ENCODE assay signal across 6 cellular contexts in genomic region chrX:48956728-48957414, GRCh38. TPM values are rescaled to one million over a fixed set of nuclear protein-coding genes. Genes with fewer than 3 reads are reported as not detected.
DNase-seq lines count a peak whose midpoint lies in the region; ATAC-seq, FAIRE-seq and TF ChIP-seq lines count a peak whose summit lies in the region.

No MANE protein-coding gene starts in this region.

- no peaks in the 10 kb centered on the region for H3K4me1 ChIP-seq in mesodermal cell (ENCODE audit: control insufficient read depth, insufficient read depth, low read length, poor library complexity, severe bottlenecking)

- peak overlapping the region; percentile 79 to 97 (median 88) for H3K4me3 Mint-ChIP-seq in IgD-negative memory B cell
- peak overlapping the region; percentile 84 for H3K4me3 Mint-ChIP-seq in activated naive CD8-positive, alpha-beta T cell treated with anti-CD3 and anti-CD28 coated beads, Interleukin-2, amount 10 ng/mL, durations not matched to agents 7 days and 5 days

- H3K27me3 Mint-ChIP-seq in IgD-negative memory B cell, result peaks cover 6% of the 10 kb centered on the region
- no peaks in the 10 kb centered on the region for H3K27me3 Mint-ChIP-seq in activated naive CD8-positive, alpha-beta T cell treated with anti-CD3 and anti-CD28 coated beads, Interleukin-2, amount 10 ng/mL, durations not matched to agents 7 days and 5 days

- POLR2A ChIA-PET in activated naive CD8-positive, alpha-beta T cell treated with anti-CD3 and anti-CD28 coated beads, Interleukin-2, amount 10 ng/mL, durations not matched to agents 7 days and 5 days (lab: Charles Lee), result interaction anchor here (0.6 to 1.6 kb wide), 3 partner anchors 20 to 155 kb away, joined by 6 read pairs; partner anchors contain the start of gene HDAC6

- no peak for FAIRE-seq in D721Med (lab: Jason Lieb, UNC)

- peak overlapping the region; percentile 52 for H3K4me3 ChIP-seq in mesodermal cell (ENCODE audit: extremely low read depth, insufficient read depth, low read length, poor library complexity, severe bottlenecking)

- H3K36me3 Mint-ChIP-seq in IgD-negative memory B cell, result no peaks in the 10 kb centered on the region
- no peaks in the 10 kb centered on the region for H3K36me3 Mint-ChIP-seq in activated naive CD8-positive, alpha-beta T cell treated with anti-CD3 and anti-CD28 coated beads, Interleukin-2, amount 10 ng/mL, durations not matched to agents 7 days and 5 days

- H3K4me1 Mint-ChIP-seq in IgD-negative memory B cell, result peaks cover 17 to 46% (median 30%) of the 10 kb centered on the region in 3 donors
- H3K4me1 Mint-ChIP-seq in activated naive CD8-positive, alpha-beta T cell treated with anti-CD3 and anti-CD28 coated beads, Interleukin-2, amount 10 ng/mL, durations not matched to agents 7 days and 5 days, result peaks cover 14% of the 10 kb centered on the region

- H3K9me3 Mint-ChIP-seq in IgD-negative memory B cell, result no peaks in the 10 kb centered on the region
- no peaks in the 10 kb centered on the region for H3K9me3 Mint-ChIP-seq in activated naive CD8-positive, alpha-beta T cell treated with anti-CD3 and anti-CD28 coated beads, Interleukin-2, amount 10 ng/mL, durations not matched to agents 7 days and 5 days

- peaks cover 26% of the 10 kb centered on the region for H3K36me3 ChIP-seq in mesodermal cell (ENCODE audit: control insufficient read depth, insufficient read depth, low read length)

- no peak for ATAC-seq in activated naive CD8-positive, alpha-beta T cell treated with anti-CD3 and anti-CD28 coated beads, Interleukin-2, amount 10 ng/mL, durations not matched to agents 7 days and 5 days (ENCODE audit: low read depth)
- ATAC-seq in HG03565 (IDR thresholded peaks at IDR 0.05; ENCODE audit: unreplicated experiment) (no peak), GM21526 (IDR thresholded peaks at IDR 0.05; ENCODE audit: low FRiP score, unreplicated experiment) (no peak)

- no peak for TF ChIP-seq CTCF in D721Med (IDR thresholded peaks at IDR 0.05; ENCODE audit: insufficient read depth, missing control alignments)

- 0 to 4% methylated on average over 12 to 17 of the region's 61 CpGs for WGBS in mesodermal cell (ENCODE audit: insufficient coverage in 2 of 2), 2 experiments

- H3K9me3 ChIP-seq in mesodermal cell (ENCODE audit: control insufficient read depth, low read length), result no peaks in the 10 kb centered on the region

- H3K27ac ChIP-seq in mesodermal cell (ENCODE audit: low read depth, low read length, severe bottlenecking), result no peak overlapping the region

- peak overlapping the region; percentile 86 to 99 (median 98) for H3K27ac Mint-ChIP-seq in IgD-negative memory B cell
- peak overlapping the region; percentile 80 for H3K27ac Mint-ChIP-seq in activated naive CD8-positive, alpha-beta T cell treated with anti-CD3 and anti-CD28 coated beads, Interleukin-2, amount 10 ng/mL, durations not matched to agents 7 days and 5 days

- peak; percentile 52 for DNase-seq in activated naive CD8-positive, alpha-beta T cell treated with anti-CD3 and anti-CD28 coated beads, Interleukin-2, amount 10 ng/mL, durations not matched to agents 7 days and 5 days
- no peak for DNase-seq in D721Med (ENCODE audit: insufficient read length, low spot score)

RNA-seq across cellular contexts. Expression of gene OTUD5, which starts 0.5 kb away (rescaled TPM):
- 30.2 TPM for polyA plus RNA-seq in IgD-negative memory B cell
- 10 to 100 TPM; 60.7 to 62.4 TPM for total RNA-seq in activated naive CD8-positive, alpha-beta T cell treated with anti-CD3 and anti-CD28 coated beads, Interleukin-2, amount 10 ng/mL, durations not matched to agents 7 days and 5 days
- 52.1 TPM for polyA plus RNA-seq in mesodermal cell (2013, experiment 1 of 2)
- 48.0 TPM for polyA plus RNA-seq in mesodermal cell (2013, experiment 2 of 2)

RNA-seq across cellular contexts. Expression of gene KCND1, which starts 14.8 kb away (rescaled TPM):
- 0.13 TPM for polyA plus RNA-seq in IgD-negative memory B cell
- total RNA-seq in activated naive CD8-positive, alpha-beta T cell treated with anti-CD3 and anti-CD28 coated beads, Interleukin-2, amount 10 ng/mL, durations not matched to agents 7 days and 5 days, result 1 to 10 TPM; 5.6 to 5.9 TPM
- polyA plus RNA-seq in mesodermal cell (2013, experiment 1 of 2), result 5.7 TPM
- 4.8 TPM for polyA plus RNA-seq in mesodermal cell (2013, experiment 2 of 2)

RNA-seq across cellular contexts. Expression of gene PIM2, which starts 38.0 kb away (rescaled TPM):
- 216 TPM for polyA plus RNA-seq in IgD-negative memory B cell
- 10 to 100 TPM; 63.1 to 63.2 TPM for total RNA-seq in activated naive CD8-positive, alpha-beta T cell treated with anti-CD3 and anti-CD28 coated beads, Interleukin-2, amount 10 ng/mL, durations not matched to agents 7 days and 5 days
- polyA plus RNA-seq in mesodermal cell (2013, experiment 1 of 2), result 6.9 TPM
- 7.1 TPM for polyA plus RNA-seq in mesodermal cell (2013, experiment 2 of 2)

RNA-seq across cellular contexts. Expression of gene GRIPAP1, which starts 45.2 kb away (rescaled TPM):
- 22.5 TPM for polyA plus RNA-seq in IgD-negative memory B cell
- 100 to 1,000 TPM; 116 to 123 TPM for total RNA-seq in activated naive CD8-positive, alpha-beta T cell treated with anti-CD3 and anti-CD28 coated beads, Interleukin-2, amount 10 ng/mL, durations not matched to agents 7 days and 5 days
- 29.5 TPM for polyA plus RNA-seq in mesodermal cell (2013, experiment 1 of 2)
- 27.6 TPM for polyA plus RNA-seq in mesodermal cell (2013, experiment 2 of 2)

RNA-seq across cellular contexts. Expression of gene SLC35A2, which starts 45.4 kb away (rescaled TPM):
- polyA plus RNA-seq in IgD-negative memory B cell, result 9.6 TPM
- 10 to 100 TPM; 12.7 to 14.1 TPM for total RNA-seq in activated naive CD8-positive, alpha-beta T cell treated with anti-CD3 and anti-CD28 coated beads, Interleukin-2, amount 10 ng/mL, durations not matched to agents 7 days and 5 days
- polyA plus RNA-seq in mesodermal cell (2013, experiment 1 of 2), result 22.6 TPM
- 18.7 TPM for polyA plus RNA-seq in mesodermal cell (2013, experiment 2 of 2)
